15 cellular contexts compared by ENCODE assay signal in the genomic region with DNA sequence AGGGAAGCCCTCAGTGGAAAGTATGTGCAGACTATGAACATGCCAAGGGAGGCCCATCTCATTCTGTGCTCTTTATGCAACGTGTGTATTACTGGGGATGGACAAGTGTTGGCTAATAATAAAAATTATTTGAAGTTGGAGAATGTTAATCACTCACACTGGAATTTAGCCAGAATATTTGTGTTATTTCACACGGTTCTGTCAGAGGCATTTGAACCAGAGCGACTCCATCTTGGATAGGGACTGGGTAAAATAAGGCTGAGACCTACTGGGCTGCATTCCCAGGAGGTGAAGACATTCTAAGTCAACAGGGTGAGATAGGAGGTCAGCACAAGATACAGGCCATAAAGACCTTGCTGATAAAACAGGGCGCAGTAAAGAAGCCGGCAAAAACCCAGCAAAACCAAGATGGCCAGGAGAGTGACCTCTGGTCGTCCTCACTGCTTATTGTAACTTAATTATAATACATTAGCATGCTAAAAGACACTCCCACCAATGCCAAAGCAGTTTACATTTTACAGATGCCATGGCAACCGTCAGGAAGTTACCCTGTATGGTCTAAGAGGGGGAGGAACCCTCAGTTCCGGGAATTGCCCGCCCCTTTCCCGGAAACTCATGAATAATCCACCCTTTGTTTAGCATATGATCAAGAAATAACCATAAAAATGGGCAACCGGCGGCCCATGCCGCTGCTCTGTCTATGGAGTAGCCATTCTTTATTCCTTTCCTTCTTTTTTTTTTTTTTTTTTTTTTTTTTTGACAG. TPM values are rescaled to one million over a fixed set of nuclear protein-coding genes. Genes with fewer than 3 reads are reported as not detected.
DNase-seq lines count a peak whose midpoint lies in the region; ATAC-seq, FAIRE-seq and TF ChIP-seq lines count a peak whose summit lies in the region.
"Had no signal": no experiment of that assay in that cellular context is flagged by ENCODE, and none has a peak within 500 bp of the region (broad histone marks: within the 10 kb centered on the region; RNA-seq: fewer than 3 reads in every experiment).

No MANE protein-coding gene starts in this region.

- DNase-seq in DND-41 (peak; percentile 48), MV-4-11 (lab: John Stamatoyannopoulos, UW) (peak; percentile 68), K562 (ENCODE audit: extremely low read depth in 1 of 4, low spot score in 3 of 4) (peak; percentile 33 to 96 (median 59)), ovary (peak; percentile 31 to 65 (median 52)), Karpas-422 (no peak), NOMO-1 (lab: John Stamatoyannopoulos, UW; ENCODE audit: unreplicated experiment in 2 of 2) (no peak)
- DNase-seq: DMS153, islet precursor cell, MG63, thyroid gland had no signal

- H3K4me2 ChIP-seq in DND-41 (ENCODE audit: insufficient read depth, low read length) (no peak overlapping the region), K562 (ENCODE audit: insufficient read depth, low read length) (peak overlapping the region; percentile 81), Karpas-422 (ENCODE audit: low read depth, low read length, poor library complexity, severe bottlenecking) (no peak overlapping the region)

- H3K4me3 ChIP-seq in DND-41 (ENCODE audit: low read depth in 1 of 2, low read length in 2 of 2) (no peak overlapping the region), K562 (peak overlapping the region; percentile 39; the same call in 1 of the 2 replicates), ovary (no peak overlapping the region), Karpas-422 (ENCODE audit: low read length) (no peak overlapping the region)
- H3K4me3 ChIP-seq: adrenal gland, MG63, thyroid gland had no signal

- in situ Hi-C loops in K562 (cut with MboI) = loop anchor here (5.0 kb wide), 1 partner anchor 55 kb away; no protein-coding TSS in a partner anchor

- no peak for TF ChIP-seq EP300 in K562 (IDR thresholded peaks at IDR 0.05; ENCODE audit: low read length)
- no peak for TF ChIP-seq EP300 in ovary (IDR thresholded peaks at IDR 0.05)

- H3K9me2 ChIP-seq in Karpas-422 (replicated peaks; ENCODE audit: insufficient read depth, low read length) = no peaks in the 10 kb centered on the region

- peak; percentile 94 for FAIRE-seq in K562 (lab: Jason Lieb, UNC)
- FAIRE-seq: endometrium, TTC549 had no signal

- BruUV-seq in K562 (replicated peaks; lab: Mats Ljungman, UMichigan) = no TSS peak

- H4K20me1 ChIP-seq in DND-41 (ENCODE audit: insufficient read depth, low read length) (no peaks in the 10 kb centered on the region; the same call in 1 of the 2 replicates), K562 (replicated peaks; ENCODE audit: control insufficient read depth, insufficient read depth, low read length) (no peaks in the 10 kb centered on the region), Karpas-422 (ENCODE audit: insufficient read depth, low read depth, low read length) (no peaks in the 10 kb centered on the region)

- POLR2A ChIA-PET in K562 (lab: Yijun Ruan, JAX) = interaction anchor here (0.8 kb wide), 1 partner anchor 17 kb away, joined by 3 read pairs; no protein-coding TSS in a partner anchor

- 10% methylated on average over 6 of the region's 13 CpGs for WGBS in K562 (ENCODE audit: insufficient coverage, low coverage, missing lambda C conversion rate)
- 69 to 76% (median 73%) methylated on average over 13 of the region's 13 CpGs for WGBS in ovary, 3 donors

- H3K9me3 ChIP-seq in DND-41 (ENCODE audit: insufficient read depth, low read length, severe bottlenecking) (no peaks in the 10 kb centered on the region), K562 (replicated peaks; ENCODE audit: control insufficient read depth, insufficient read depth, low read depth, low read length) (0 out of 2 replicates have a peak, but pooled peaks cover 2% of the 10 kb centered on the region), ovary (no peaks in the 10 kb centered on the region), Karpas-422 (ENCODE audit: low read length) (no peaks in the 10 kb centered on the region)
- H3K9me3 ChIP-seq: adrenal gland, MG63, neutrophil, thyroid gland had no signal

- H3K9ac ChIP-seq in DND-41 (ENCODE audit: low read depth, low read length) = no peak overlapping the region
- H3K9ac ChIP-seq in K562 (ENCODE audit: insufficient read depth in 1 of 2, low read depth in 2 of 2, low read length in 2 of 2) = peak overlapping the region; percentile 88 to 91; a peak in 3 of 4 replicates
- no peak overlapping the region for H3K9ac ChIP-seq in Karpas-422 (ENCODE audit: low read length)

- peak in 1 of 2 experiments; percentile 64; a peak in 2 of 4 replicates for TF ChIP-seq RAD21 in K562 (CRISPR knock-in tag; conservative IDR thresholded peaks at IDR 0.05 in 1 of 2, IDR thresholded peaks at IDR 0.05 in 1 of 2)

- intact Hi-C loops in K562 (cut with micrococcal nuclease) = loop anchor here (2.0 kb wide), 1 partner anchor 21 kb away; no protein-coding TSS in a partner anchor
- intact Hi-C loops in ovary (cut with DNase I) = no loop called here

- H3K36me3 ChIP-seq in DND-41 (ENCODE audit: insufficient read depth, low read length) = peaks cover 6% of the 10 kb centered on the region; the same call in 1 of the 2 replicates
- H3K36me3 ChIP-seq in K562 (ENCODE audit: control insufficient read depth, insufficient read depth, low read length) = peaks cover 12% of the 10 kb centered on the region; the same call in 2 of the 3 replicates
- no peaks in the 10 kb centered on the region for H3K36me3 ChIP-seq in ovary
- H3K36me3 ChIP-seq in Karpas-422 (ENCODE audit: insufficient read depth, low read length) = no peaks in the 10 kb centered on the region; the same call in 1 of the 2 replicates
- H3K36me3 ChIP-seq: neutrophil, thyroid gland had no signal

- H2AFZ ChIP-seq in DND-41 (ENCODE audit: low read depth, low read length) = no peak overlapping the region
- H2AFZ ChIP-seq in K562 (ENCODE audit: low read depth, low read length) = peak overlapping the region; percentile 88
- H2AFZ ChIP-seq in Karpas-422 (ENCODE audit: low read length) = no peak overlapping the region

- CTCF ChIA-PET in K562 (lab: Yijun Ruan, JAX; ENCODE audit: low intra/inter-chr PET ratio) = no interaction called here

- H3K27ac ChIP-seq in DND-41 (ENCODE audit: low read length) = no peak overlapping the region
- H3K27ac ChIP-seq in K562 (ENCODE audit: extremely low read depth, low read depth, low read length) = peak overlapping the region; percentile 91
- no peak overlapping the region for H3K27ac ChIP-seq in ovary
- no peak overlapping the region for H3K27ac ChIP-seq in Karpas-422 (ENCODE audit: low read length)
- H3K27ac ChIP-seq: adrenal gland, neutrophil, thyroid gland had no signal

- H3K79me2 ChIP-seq in DND-41 (ENCODE audit: insufficient read depth, low read length) (no peaks in the 10 kb centered on the region), K562 (ENCODE audit: control insufficient read depth, insufficient read depth, low read length) (peaks cover 22% of the 10 kb centered on the region), Karpas-422 (ENCODE audit: low read length) (peaks cover 18% of the 10 kb centered on the region)

- peak; percentile 87 for TF ChIP-seq POLR2A in K562 (conservative IDR thresholded peaks at IDR 0.05)
- TF ChIP-seq POLR2A in ovary (IDR thresholded peaks at IDR 0.05) = no peak

- H3K9me1 ChIP-seq in K562 (ENCODE audit: control insufficient read depth, insufficient read depth, low read length) = no peaks in the 10 kb centered on the region

- no peak for TF ChIP-seq CTCF in DND-41 (IDR thresholded peaks at IDR 0.05; ENCODE audit: borderline replicate concordance, extremely low read depth, low read length, poor library complexity, severe bottlenecking)
- no peak for TF ChIP-seq CTCF in K562 (IDR thresholded peaks at IDR 0.05 in 2 of 3, conservative IDR thresholded peaks at IDR 0.05 in 1 of 3; ENCODE audit: insufficient read depth in 2 of 3, low read depth in 1 of 3, low read length in 3 of 3)
- no peak for TF ChIP-seq CTCF in ovary (IDR thresholded peaks at IDR 0.05)

- no peaks in the 10 kb centered on the region for H3K27me3 ChIP-seq in DND-41 (ENCODE audit: insufficient read depth, low read length, poor library complexity)
- H3K27me3 ChIP-seq in K562 (ENCODE audit: control insufficient read depth in 2 of 2, insufficient read depth in 2 of 2, low read length in 2 of 2) = no peaks in the 10 kb centered on the region
- H3K27me3 ChIP-seq in ovary = no peaks in the 10 kb centered on the region
- no peaks in the 10 kb centered on the region for H3K27me3 ChIP-seq in Karpas-422 (ENCODE audit: low read length)
- H3K27me3 ChIP-seq: adrenal gland, MG63, thyroid gland had no signal

- H3K4me1 ChIP-seq in DND-41 (ENCODE audit: insufficient read depth, low read length) (peaks cover 22% of the 10 kb centered on the region), K562 (replicated peaks in 1 of 2; ENCODE audit: control insufficient read depth in 2 of 2, insufficient read depth in 2 of 2, low read length in 2 of 2) (peaks cover 9 to 44% of the 10 kb centered on the region in 2 experiments; a peak in 4 of 5 replicates), ovary (ENCODE audit: insufficient read depth) (peaks cover 15% of the 10 kb centered on the region), Karpas-422 (ENCODE audit: low read length) (peaks cover 20% of the 10 kb centered on the region)

- ATAC-seq in DND-41 (ENCODE audit: insufficient read depth, low read depth) = no peak
- ATAC-seq in K562 = peak; percentile 57
- ATAC-seq in GM21717 (IDR thresholded peaks at IDR 0.05; ENCODE audit: unreplicated experiment) = no peak

TF ChIP-seq in K562, 482 proteins besides CTCF, POLR2A, EP300 and RAD21 (continues in another document):
- peak; percentile 100 for TF ChIP-seq HDAC8 (tag; IDR thresholded peaks at IDR 0.05)

RNA-seq across cellular contexts. Expression of a gene that starts 2.6 kb away (rescaled TPM):
- total RNA-seq in K562 (2011; cell fraction: chromatin; rRNA removed; ENCODE audit: low replicate concordance) = 12.4 and 17.4 TPM in 2 replicates
- 14.3 and 15.3 TPM in 2 replicates for total RNA-seq in K562 (2011; cell fraction: nucleolus; rRNA removed)
- 21.9 and 32.4 TPM in 2 replicates for total RNA-seq in K562 (2011; cell fraction: nucleoplasm; rRNA removed)
- total RNA-seq in K562 (2014; rRNA removed) (8.8 and 9.7 TPM in 2 replicates), K562 (2014; rRNA removed; fragmentation: Illumina TruSeq; extraction: Trizol) (7.2 and 7.7 TPM in 2 replicates), K562 (2015; rRNA removed; fragmentation: Illumina TruSeq; extraction: Trizol) (5.6 and 5.9 TPM in 2 replicates), K562 (2021) (14.6 and 15.8 TPM in 2 replicates), ovary (10 to 100 TPM in 3 of 7 donors, 1 to 10 TPM in 4; 3.2 to 13.0 (median 8.6) TPM)
- polyA plus RNA-seq in K562 (2011; rRNA removed) (4.1 and 4.3 TPM in 2 replicates), K562 (2014; fragmentation: Illumina TruSeq; extraction: Trizol) (5.1 and 5.3 TPM in 2 replicates), K562 (2014; fragmentation: Nextera tagmentation; extraction: Ambion mirVana) (1 to 10 TPM; 3.7 to 7.7 TPM), K562 (2014; rRNA removed) (4.5 and 5.3 TPM in 2 replicates), ovary (1 to 10 TPM; 3.1 to 4.0 TPM)
- 3.2 and 4.3 TPM in 2 replicates for polyA plus RNA-seq in K562 (2011; cell fraction: cytosol; rRNA removed)
- 7.6 and 8.4 TPM in 2 replicates for polyA plus RNA-seq in K562 (2011; cell fraction: nucleus; rRNA removed)
- polyA plus RNA-seq in K562 (2012) = 3.3 and 4.3 TPM in 2 replicates
- polyA minus RNA-seq in K562 (2011; rRNA and poly(A)+ RNA removed) = 10.9 and 12.2 TPM in 2 replicates
- 11.1 and 12.5 TPM in 2 replicates for polyA minus RNA-seq in K562 (2011; cell fraction: cytosol; rRNA and poly(A)+ RNA removed)
- 12.0 and 16.7 TPM in 2 replicates for polyA minus RNA-seq in K562 (2011; cell fraction: nucleus; rRNA and poly(A)+ RNA removed)
- total RNA-seq in Karpas-422 (2014; rRNA removed; shearing (Covaris generic); ENCODE audit: low replicate concordance) = 4.0 and 4.8 TPM in 2 replicates

Comparison
In these comparisons a context has a peak if more than half of its experiments do, and no peak if none do; other contexts are left out.
1. DNase-seq: peak in DND-41 (single experiment), MV-4-11 (single experiment), K562 (4 of 4) and ovary (5 of 5); none in Karpas-422 (single experiment) and NOMO-1 (0 of 2).
2. H3K9ac ChIP-seq: peak in K562 (2 of 2); none in DND-41 (single experiment) and Karpas-422 (single experiment).